Comparison of ENCODE assay signal across 8 cellular contexts in the genomic region with DNA sequence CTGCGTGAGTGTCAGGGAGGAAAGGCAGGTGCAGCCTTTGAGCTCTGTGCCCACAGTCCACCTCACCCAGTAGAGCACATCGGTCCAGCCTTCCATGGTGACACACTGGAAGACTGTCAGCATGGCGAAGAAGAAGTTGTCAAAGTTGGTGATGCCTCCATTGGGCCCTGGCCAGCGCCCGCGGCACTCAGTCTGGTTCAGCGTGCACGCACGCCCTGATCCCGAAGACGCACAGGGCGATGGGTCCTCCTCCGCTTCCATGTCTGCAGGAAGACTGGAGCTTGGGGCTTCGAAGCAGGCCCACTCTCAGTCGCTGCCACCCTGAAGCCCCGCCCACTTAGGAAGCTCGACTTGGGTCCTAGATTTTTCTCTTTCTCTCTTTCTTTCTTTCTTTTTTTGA. TPM values are rescaled to one million over a fixed set of nuclear protein-coding genes. Genes with fewer than 3 reads are reported as not detected.
"Had no signal": no experiment of that assay in that cellular context is flagged by ENCODE, and none has a peak within 500 bp of the region (broad histone marks: within the 10 kb centered on the region; RNA-seq: fewer than 3 reads in every experiment).

No MANE protein-coding gene starts in this region.

- H3K9ac ChIP-seq: GM23248 had no signal

- H2AFZ ChIP-seq: GM23248 had no signal

- ATAC-seq: HepG2 had no signal

- FAIRE-seq: HepG2 had no signal

- DNase-seq: GM23248, HCEC 1CT, KBM-7 had no signal

- H3K4me3 ChIP-seq: GM23248 had no signal

- H3K27ac ChIP-seq: GM23248, HL-60 had no signal

RNA-seq across cellular contexts. Expression of gene CACNA1F, which starts 5.0 kb away (rescaled TPM):
- total RNA-seq: GM23248, H4, HepG2, HT1080 had no signal
- polyA plus RNA-seq: GM23248, IgD-negative memory B cell had no signal

RNA-seq across cellular contexts. Expression of gene FOXP3, which starts 36.3 kb away (rescaled TPM):
- total RNA-seq: GM23248, H4, HepG2, HT1080 had no signal
